14 cellular contexts compared by ENCODE assay signal in the genomic region with DNA sequence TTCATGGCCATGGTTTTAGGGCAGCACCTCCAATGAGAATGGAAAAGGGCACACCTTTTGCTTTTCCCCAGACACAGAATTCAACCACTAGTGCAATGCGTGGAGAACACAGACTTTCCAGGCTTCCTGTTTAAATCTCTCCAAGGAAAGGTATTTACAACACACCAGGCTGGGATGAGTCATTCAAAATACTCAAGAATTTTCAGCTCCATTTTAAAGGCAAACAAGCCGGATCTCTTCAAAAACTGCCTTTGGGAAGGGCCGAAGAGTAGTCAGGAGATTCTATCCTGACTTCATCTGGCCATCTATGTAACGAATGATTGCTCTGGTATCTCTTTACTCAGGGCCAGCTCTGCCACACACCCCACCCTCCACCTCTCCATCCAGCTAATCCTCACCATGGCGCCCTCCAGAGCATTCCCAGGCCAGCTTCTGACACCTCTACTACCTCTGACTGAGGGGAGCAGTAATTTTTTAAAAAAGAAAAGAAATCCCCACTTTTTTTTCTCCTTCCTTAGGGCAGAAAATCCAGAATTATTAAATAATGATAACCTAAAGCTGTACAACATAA.
DNase-seq lines count a peak whose midpoint lies in the region; ATAC-seq, FAIRE-seq and TF ChIP-seq lines count a peak whose summit lies in the region.
"Had no signal": no experiment of that assay in that cellular context is flagged by ENCODE, and none has a peak within 500 bp of the region (broad histone marks: within the 10 kb centered on the region; RNA-seq: fewer than 3 reads in every experiment).

No MANE protein-coding gene starts in this region.

- TF ChIP-seq CTCF in K562 (IDR thresholded peaks at IDR 0.05 in 2 of 3, conservative IDR thresholded peaks at IDR 0.05 in 1 of 3; ENCODE audit: insufficient read depth in 2 of 3, low read depth in 1 of 3, low read length in 3 of 3) (no peak), keratinocyte (optimal IDR thresholded peaks at IDR 0.05 in 1 of 3, IDR thresholded peaks at IDR 0.05 in 1 of 3, conservative IDR thresholded peaks at IDR 0.05 in 1 of 3; ENCODE audit: extremely low read depth in 1 of 3, insufficient read depth in 2 of 3, low read length in 3 of 3) (peak in 1 of 3 experiments; percentile 37)

- H3K9me3 ChIP-seq in K562 (replicated peaks; ENCODE audit: control insufficient read depth, insufficient read depth, low read depth, low read length) (0 out of 2 replicates have a peak, but pooled peaks cover 3% of the 10 kb centered on the region), keratinocyte (ENCODE audit: control insufficient read depth, low read depth, low read length) (no peaks in the 10 kb centered on the region)
- H3K9me3 ChIP-seq: body of pancreas, testis had no signal

- H3K9me3 Mint-ChIP-seq in activated T-cell treated with anti-CD3 and anti-CD28 coated beads, Interleukin-2, amount 50 U/mL, for 4 hours: peaks cover 17% of the 10 kb centered on the region

- CTCF ChIA-PET in K562 (lab: Yijun Ruan, JAX; ENCODE audit: low intra/inter-chr PET ratio): no interaction called here

- H3K4me3 Mint-ChIP-seq in activated T-cell treated with anti-CD3 and anti-CD28 coated beads, Interleukin-2, amount 50 U/mL, for 4 hours: no peak overlapping the region
- H3K4me3 Mint-ChIP-seq: activated T-helper 17 cell treated with anti-CD3 and anti-CD28 coated beads, Interleukin-2, amount 50 U/mL, for 72 hours had no signal

- H3K9ac ChIP-seq in K562 (ENCODE audit: insufficient read depth in 1 of 2, low read depth in 2 of 2, low read length in 2 of 2) (no peak overlapping the region), keratinocyte (ENCODE audit: control insufficient read depth, extremely low read depth, insufficient read depth, low read length) (no peak overlapping the region)

- no peak for TF ChIP-seq EP300 in K562 (IDR thresholded peaks at IDR 0.05; ENCODE audit: low read length)

- no peak for TF ChIP-seq POLR2A in K562 (conservative IDR thresholded peaks at IDR 0.05)

- H2AFZ ChIP-seq in K562 (ENCODE audit: low read depth, low read length) (no peak overlapping the region), keratinocyte (ENCODE audit: control insufficient read depth, low read length) (peak overlapping the region; percentile 71)

- dilution Hi-C loops in keratinocyte (cut with MboI; ENCODE audit: extremely low pct_ligation_motif_present, low sequenced_read_pairs): no loop called here

- in situ Hi-C loops in K562 (cut with MboI) (no loop called here), KBM-7 (cut with MboI; ENCODE audit: low pct_unique_long_range_greater_than_20kb, low sequenced_read_pairs) (no loop called here)

- no peak overlapping the region for H3K4me3 ChIP-seq in K562
- no peak overlapping the region for H3K4me3 ChIP-seq in keratinocyte (ENCODE audit: control insufficient read depth in 2 of 3, extremely low read depth in 1 of 3, insufficient read depth in 2 of 3, low read depth in 1 of 3, low read length in 3 of 3)
- H3K4me3 ChIP-seq: body of pancreas, testis had no signal

- H3K27me3 ChIP-seq in K562 (ENCODE audit: control insufficient read depth in 2 of 2, insufficient read depth in 2 of 2, low read length in 2 of 2) (peaks cover 16 to 32% of the 10 kb centered on the region in 2 experiments; a peak in 4 of 5 replicates), keratinocyte (ENCODE audit: control insufficient read depth, extremely low read depth, insufficient read depth, low read length) (no peaks in the 10 kb centered on the region)
- H3K27me3 ChIP-seq: body of pancreas, testis had no signal

- no peaks in the 10 kb centered on the region for H3K4me1 Mint-ChIP-seq in activated T-cell treated with anti-CD3 and anti-CD28 coated beads, Interleukin-2, amount 50 U/mL, for 4 hours (ENCODE audit: low read depth)
- H3K4me1 Mint-ChIP-seq: activated T-helper 17 cell treated with anti-CD3 and anti-CD28 coated beads, Interleukin-2, amount 50 U/mL, for 72 hours had no signal

- TF ChIP-seq RAD21 in K562 (CRISPR knock-in tag; conservative IDR thresholded peaks at IDR 0.05 in 1 of 2, IDR thresholded peaks at IDR 0.05 in 1 of 2): 0 out of 4 replicates have a peak, but pooled peaks of 1 of the 2 experiments have one; percentile 7

- H3K36me3 Mint-ChIP-seq in activated T-cell treated with anti-CD3 and anti-CD28 coated beads, Interleukin-2, amount 50 U/mL, for 4 hours (ENCODE audit: insufficient read depth): no peaks in the 10 kb centered on the region

- H3K27ac ChIP-seq in K562 (ENCODE audit: extremely low read depth, low read depth, low read length): no peak overlapping the region
- H3K27ac ChIP-seq in keratinocyte (ENCODE audit: control insufficient read depth, insufficient read depth, low read length): peak overlapping the region; percentile 7
- H3K27ac ChIP-seq: body of pancreas, testis had no signal

- H3K36me3 ChIP-seq in K562 (ENCODE audit: control insufficient read depth, insufficient read depth, low read length) (no peaks in the 10 kb centered on the region), keratinocyte (ENCODE audit: control insufficient read depth in 2 of 2, extremely low read depth in 1 of 2, insufficient read depth in 2 of 2, low read length in 2 of 2) (no peaks in the 10 kb centered on the region)

- no peak overlapping the region for H3K4me2 ChIP-seq in K562 (ENCODE audit: insufficient read depth, low read length)
- H3K4me2 ChIP-seq in keratinocyte (ENCODE audit: control insufficient read depth, extremely low read depth, insufficient read depth, low read depth, low read length): peak overlapping the region; percentile 49

- ATAC-seq in K562 (0 out of 3 replicates have a peak, but pooled peaks have one; percentile 24), HG03039 (IDR thresholded peaks at IDR 0.05; ENCODE audit: unreplicated experiment) (no peak)
- no peak for ATAC-seq in activated T-cell treated with anti-CD3 and anti-CD28 coated beads, Interleukin-2, amount 50 U/mL, for 4 hours
- no peak for ATAC-seq in activated CD4-positive, CD25-positive, alpha-beta regulatory T cell treated with anti-CD3 and anti-CD28 coated beads, Interleukin-2, amount 50 U/mL, for 24 hours
- ATAC-seq: activated T-helper 17 cell treated with anti-CD3 and anti-CD28 coated beads, Interleukin-2, amount 50 U/mL, for 72 hours; body of pancreas had no signal

- no peaks in the 10 kb centered on the region for H3K9me1 ChIP-seq in K562 (ENCODE audit: control insufficient read depth, insufficient read depth, low read length)
- no peaks in the 10 kb centered on the region for H3K9me1 ChIP-seq in keratinocyte (ENCODE audit: control insufficient read depth, extremely low read depth, insufficient read depth, low read length)

- no peaks in the 10 kb centered on the region; a peak in 1 of 5 replicates for H3K4me1 ChIP-seq in K562 (replicated peaks in 1 of 2; ENCODE audit: control insufficient read depth in 2 of 2, insufficient read depth in 2 of 2, low read length in 2 of 2)
- peaks cover 21% of the 10 kb centered on the region for H3K4me1 ChIP-seq in keratinocyte (ENCODE audit: control insufficient read depth, extremely low read depth, insufficient read depth, low read length)
- H3K4me1 ChIP-seq: body of pancreas, testis had no signal

- POLR2A ChIA-PET in K562 (lab: Yijun Ruan, JAX): interaction anchor here (0.6 to 0.8 kb wide), 3 partner anchors 9 to 302 kb away, joined by 3 read pairs; no protein-coding TSS in a partner anchor

- H3K79me2 ChIP-seq in K562 (ENCODE audit: control insufficient read depth, insufficient read depth, low read length) (no peaks in the 10 kb centered on the region), keratinocyte (ENCODE audit: control insufficient read depth, insufficient read depth, low read length) (no peaks in the 10 kb centered on the region)

- peak; percentile 55 for DNase-seq in A172 (ENCODE audit: low spot score)
- DNase-seq in HS-5 (ENCODE audit: low read depth): peak; percentile 10
- DNase-seq in K562 (ENCODE audit: extremely low read depth in 1 of 4, low spot score in 3 of 4): no peak
- DNase-seq in keratinocyte (ENCODE audit: low read depth, low spot score): no peak
- DNase-seq in activated T-cell treated with anti-CD3 and anti-CD28 coated beads, Interleukin-2, amount 50 U/mL, for 4 hours: no peak
- DNase-seq in KBM-7: no peak
- DNase-seq: activated CD4-positive, alpha-beta T cell treated with anti-CD3 and anti-CD28 coated beads for 4 hours; body of pancreas; testis had no signal

- FAIRE-seq in K562 (lab: Jason Lieb, UNC) (peak; percentile 40), keratinocyte (lab: Jason Lieb, UNC) (peak; percentile 87)
- FAIRE-seq: A204.1, D721Med had no signal

- H4K20me1 ChIP-seq in K562 (replicated peaks; ENCODE audit: control insufficient read depth, insufficient read depth, low read length): no peaks in the 10 kb centered on the region
- H4K20me1 ChIP-seq in keratinocyte (ENCODE audit: control insufficient read depth, extremely low read depth, insufficient read depth, low read length): no peaks in the 10 kb centered on the region

- WGBS in K562 (ENCODE audit: insufficient coverage, low coverage, missing lambda C conversion rate): 15% methylated on average over 5 of the region's 5 CpGs

- peaks cover 12% of the 10 kb centered on the region for H3K27me3 Mint-ChIP-seq in activated T-cell treated with anti-CD3 and anti-CD28 coated beads, Interleukin-2, amount 50 U/mL, for 4 hours (ENCODE audit: low read depth)

- intact Hi-C loops in K562 (cut with micrococcal nuclease): no loop called here

- no TSS peak for BruUV-seq in K562 (replicated peaks; lab: Mats Ljungman, UMichigan)

TF ChIP-seq in K562, 482 proteins besides CTCF, POLR2A, EP300 and RAD21:
- TF ChIP-seq MCM2 (IDR thresholded peaks at IDR 0.05; ENCODE audit: low read depth): no peak
- TF ChIP-seq, protein P1, sequence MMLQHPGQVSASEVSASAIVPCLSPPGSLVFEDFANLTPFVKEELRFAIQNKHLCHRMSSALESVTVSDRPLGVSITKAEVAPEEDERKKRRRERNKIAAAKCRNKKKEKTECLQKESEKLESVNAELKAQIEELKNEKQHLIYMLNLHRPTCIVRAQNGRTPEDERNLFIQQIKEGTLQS (IDR thresholded peaks at IDR 0.05): peak; percentile 63
- TF ChIP-seq, protein P1 (CRISPR knock-in tag; conservative IDR thresholded peaks at IDR 0.05): no peak
- peak; percentile 5; the same call in 1 of the 2 replicates for TF ChIP-seq JUND (IDR thresholded peaks at IDR 0.05; ENCODE audit: borderline replicate concordance, low read depth, low read length)
- no peak for TF ChIP-seq JUND (tag; IDR thresholded peaks at IDR 0.05; ENCODE audit: borderline replicate concordance, low read depth, low read length)
- TF ChIP-seq FOSL1 (tag; conservative IDR thresholded peaks at IDR 0.05): peak; percentile 48; the same call in 1 of the 2 replicates

Comparison
In these comparisons a context has a peak if more than half of its experiments do, and no peak if none do; other contexts are left out.
1. DNase-seq: peak in A172 (single experiment) and HS-5 (single experiment); none in K562 (0 of 4), keratinocyte (single experiment), activated T-cell treated with anti-CD3 and anti-CD28 coated beads, Interleukin-2, amount 50 U/mL, for 4 hours (single experiment) and KBM-7 (single experiment).